In genomic region chr14:30888480-30889243, GRCh38 we compare ENCODE assay signal across 15 cellular contexts.
"Had no signal": no experiment of that assay in that cellular context is flagged by ENCODE, and none has a peak within 500 bp of the region (broad histone marks: within the 10 kb centered on the region; RNA-seq: fewer than 3 reads in every experiment).

No MANE protein-coding gene starts in this region.

- H3K4me1 ChIP-seq: body of pancreas, colonic mucosa, esophagus muscularis mucosa, pancreas, transverse colon had no signal

- H3K27ac ChIP-seq: body of pancreas, colonic mucosa, esophagus muscularis mucosa, pancreas, transverse colon, VCaP had no signal

- H3K4me3 ChIP-seq: body of pancreas, colonic mucosa, esophagus muscularis mucosa, pancreas, transverse colon had no signal

- DNase-seq: activated CD4-positive, alpha-beta memory T cell treated with anti-CD3 and anti-CD28 coated beads, Interleukin-2, amount 10 ng/mL, durations not matched to agents 7 days and 5 days; activated CD4-positive, alpha-beta T cell treated with anti-CD3 and anti-CD28 coated beads for 36 hours; activated gamma-delta T cell treated with Interleukin-2 at 50 U/mL for 16 hours; amygdala; body of pancreas; central memory CD4-positive, alpha-beta T cell; colonic mucosa; islet precursor cell; naive B cell; pancreas; stimulated activated naive CD4-positive, alpha-beta T cell; T-helper 1 cell; transverse colon had no signal

- ATAC-seq: activated CD4-positive, alpha-beta T cell treated with anti-CD3 and anti-CD28 coated beads for 36 hours; body of pancreas; pancreas had no signal

- H3K27me3 ChIP-seq: body of pancreas, colonic mucosa, esophagus muscularis mucosa, pancreas, transverse colon had no signal

- H3K9me3 ChIP-seq: body of pancreas, colonic mucosa, esophagus muscularis mucosa, pancreas, transverse colon had no signal

- H3K36me3 ChIP-seq: colonic mucosa, pancreas, transverse colon had no signal
